19 cellular contexts compared by ENCODE assay signal in the genomic region with DNA sequence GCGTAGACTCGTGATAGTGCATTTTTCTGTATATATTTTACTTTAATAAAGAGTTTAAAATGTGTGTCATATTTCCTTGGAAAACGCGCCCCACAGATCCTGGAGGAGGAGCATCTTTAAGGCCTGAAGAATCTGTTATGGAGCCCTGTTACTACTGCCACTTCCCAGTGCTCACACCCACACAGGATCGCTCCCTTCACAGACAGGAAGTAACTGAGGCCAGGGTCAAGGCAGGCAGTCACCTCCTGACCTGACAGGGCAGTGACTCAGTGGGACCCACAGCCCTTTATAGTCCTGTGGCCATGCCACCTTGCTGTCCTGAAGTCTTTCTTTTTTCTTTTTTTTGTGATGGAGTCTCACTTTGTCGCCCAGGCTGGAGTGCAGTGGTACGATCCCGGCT. TPM values are rescaled to one million over a fixed set of nuclear protein-coding genes. Genes with fewer than 3 reads are reported as not detected.
DNase-seq lines count a peak whose midpoint lies in the region; ATAC-seq, FAIRE-seq and TF ChIP-seq lines count a peak whose summit lies in the region.
"Had no signal": no experiment of that assay in that cellular context is flagged by ENCODE, and none has a peak within 500 bp of the region (broad histone marks: within the 10 kb centered on the region; RNA-seq: fewer than 3 reads in every experiment).

No MANE protein-coding gene starts in this region.

- H3K27me3 Mint-ChIP-seq in H9 (ENCODE audit: low read depth): no peaks in the 10 kb centered on the region
- H3K27me3 Mint-ChIP-seq: CD4-positive, alpha-beta memory T cell; IgD-negative memory B cell had no signal

- no peak overlapping the region for H2BK5ac ChIP-seq in H9 (ENCODE audit: insufficient read length, low read length)

- H3K36me3 ChIP-seq in HepG2 (replicated peaks in 1 of 2; ENCODE audit: control insufficient read depth in 1 of 2, insufficient read depth in 2 of 2, low read length in 2 of 2) (peaks cover 38 to 100% of the 10 kb centered on the region in 2 experiments), upper lobe of right lung (peaks cover 32% of the 10 kb centered on the region)

- H2BK12ac ChIP-seq in H9 (ENCODE audit: insufficient read length, low read depth, low read length): no peak overlapping the region

- no peak overlapping the region for H4K8ac ChIP-seq in H9 (replicated peaks; ENCODE audit: insufficient read length, low read depth, low read length)

- POLR2A ChIA-PET in HepG2 (lab: Yijun Ruan, JAX): interaction anchor here (1.0 to 2.2 kb wide), 3 partner anchors 9 to 202 kb away, joined by 3 to 5 read pairs (median 3); partner anchors contain the start of gene RRBP1

- H3K4me2 ChIP-seq in H9 (ENCODE audit: insufficient read depth, insufficient read length, low read length) (no peak overlapping the region), HepG2 (ENCODE audit: low read depth, low read length) (no peak overlapping the region)

- H3K18ac ChIP-seq in H9 (ENCODE audit: insufficient read length, low read depth, low read length): no peak overlapping the region

- DNase-seq in H9 (no peak), coronary artery (ENCODE audit: low spot score) (peak; percentile 43), HepG2 (ENCODE audit: low spot score) (no peak), upper lobe of right lung (no peak), GM12891 (ENCODE audit: insufficient read length, low spot score) (no peak), mucosa of gallbladder (ENCODE audit: low spot score) (no peak), NCI-H2196 treated with DMSO at 0.1 percent for 48 hours (lab: John Stamatoyannopoulos, UW; ENCODE audit: unreplicated experiment) (no peak)
- DNase-seq: ACHN; CD4-positive, alpha-beta memory T cell; DMS79 treated with DMSO at 0.1 percent for 48 hours; EL; GOT3 had no signal

- TF ChIP-seq EP300 in HepG2 (IDR thresholded peaks at IDR 0.05; ENCODE audit: low read depth in 2 of 2, low read length in 2 of 2): no peak
- no peak for TF ChIP-seq EP300 in HepG2 (CRISPR knock-in tag; IDR thresholded peaks at IDR 0.05; ENCODE audit: borderline replicate concordance)

- no peak overlapping the region for H3K14ac ChIP-seq in H9 (ENCODE audit: insufficient read depth, low read length)

- H3K79me2 ChIP-seq in H9 (ENCODE audit: insufficient read depth, low read length): peaks cover 31% of the 10 kb centered on the region; the same call in 1 of the 2 replicates
- peaks cover 100% of the 10 kb centered on the region for H3K79me2 ChIP-seq in HepG2 (ENCODE audit: insufficient read depth, low read length)

- no peak overlapping the region for H3K4ac ChIP-seq in H9 (ENCODE audit: low read depth, low read length)

- H3K79me1 ChIP-seq in H9 (ENCODE audit: insufficient read depth, low read depth, low read length, poor library complexity, severe bottlenecking): peaks cover 20% of the 10 kb centered on the region

- in situ Hi-C loops in HepG2 (cut with HindIII; ENCODE audit: extremely low pct_ligation_motif_present, low pct_unique_long_range_greater_than_20kb): no loop called here

- H2BK120ac ChIP-seq in H9 (ENCODE audit: low read depth, low read length, poor library complexity, severe bottlenecking): no peak overlapping the region

- no peak overlapping the region for H2AK5ac ChIP-seq in H9 (ENCODE audit: insufficient read length, low read length)

- H3K27ac ChIP-seq in H9 (ENCODE audit: insufficient read length, low read depth, low read length) (no peak overlapping the region), coronary artery (no peak overlapping the region), HepG2 (ENCODE audit: extremely low read length, insufficient read depth, low read length) (no peak overlapping the region), upper lobe of right lung (no peak overlapping the region)
- H3K27ac ChIP-seq: BLaER1 treated with 17β-estradiol and CSF1 and Interleukin-3, amounts not matched to agents 10 nM and 100 nM had no signal

- no peak overlapping the region; a peak in 1 of 7 replicates for H3K27ac Mint-ChIP-seq in H9
- H3K27ac Mint-ChIP-seq: CD4-positive, alpha-beta memory T cell; IgD-negative memory B cell had no signal

- no peak for TF ChIP-seq RAD21 in HepG2 (CRISPR knock-in tag; IDR thresholded peaks at IDR 0.05)

- H2BK20ac ChIP-seq in H9 (ENCODE audit: low read depth, low read length, poor library complexity, severe bottlenecking): peak overlapping the region; percentile 26

- H3K9me3 ChIP-seq in H9 (ENCODE audit: control insufficient read depth, low read depth, low read length): no peaks in the 10 kb centered on the region
- no peaks in the 10 kb centered on the region for H3K9me3 ChIP-seq in HepG2 (ENCODE audit: low read length)
- no peaks in the 10 kb centered on the region for H3K9me3 ChIP-seq in upper lobe of right lung
- H3K9me3 ChIP-seq: HAP-1 had no signal

- H2AFZ ChIP-seq in H9 (ENCODE audit: low read length) (no peak overlapping the region), HepG2 (ENCODE audit: low read length) (no peak overlapping the region)

- H3K9me3 Mint-ChIP-seq in H9: no peaks in the 10 kb centered on the region
- H3K9me3 Mint-ChIP-seq: CD4-positive, alpha-beta memory T cell; IgD-negative memory B cell had no signal

- no peak overlapping the region for H3K56ac ChIP-seq in H9 (ENCODE audit: insufficient read length, low read depth, low read length)

- no peak overlapping the region for H4K5ac ChIP-seq in H9 (ENCODE audit: insufficient read length, low read depth, low read length)

- no peak for TF ChIP-seq POLR2A in HepG2 (IDR thresholded peaks at IDR 0.05; ENCODE audit: insufficient read depth in 1 of 2, low read depth in 2 of 2, low read length in 2 of 2)
- TF ChIP-seq POLR2A in GM12891 (IDR thresholded peaks at IDR 0.05; ENCODE audit: low read depth, low read length): no peak

- H3K27me3 ChIP-seq in H9 (ENCODE audit: insufficient read depth, low read length): no peaks in the 10 kb centered on the region
- H3K27me3 ChIP-seq in HepG2 (ENCODE audit: control insufficient read depth in 1 of 2, insufficient read depth in 2 of 2, low read length in 2 of 2): no peaks in the 10 kb centered on the region
- no peaks in the 10 kb centered on the region for H3K27me3 ChIP-seq in upper lobe of right lung
- H3K27me3 ChIP-seq: BLaER1 treated with 17β-estradiol and CSF1 and Interleukin-3, amounts not matched to agents 10 nM and 100 nM had no signal

- H3K4me3 ChIP-seq in coronary artery: no peak overlapping the region
- no peak overlapping the region for H3K4me3 ChIP-seq in HepG2 (replicated peaks in 1 of 3; ENCODE audit: insufficient read depth in 1 of 3, low read depth in 2 of 3, low read length in 3 of 3)
- H3K4me3 ChIP-seq in upper lobe of right lung: no peak overlapping the region
- H3K4me3 ChIP-seq: BLaER1 treated with 17β-estradiol and CSF1 and Interleukin-3, amounts not matched to agents 10 nM and 100 nM; HAP-1 had no signal

- H4K20me1 ChIP-seq in H9 (ENCODE audit: control insufficient read depth, insufficient read depth, insufficient read length) (no peaks in the 10 kb centered on the region), HepG2 (ENCODE audit: insufficient read depth, low read length) (peaks cover 99% of the 10 kb centered on the region)

- ATAC-seq in HepG2 (no peak), upper lobe of right lung (peak; percentile 62)

- no peak overlapping the region for H3T11ph ChIP-seq in H9 (ENCODE audit: low read length)

- peaks cover 5 to 27% (median 21%) of the 10 kb centered on the region in 3 experiments; a peak in 6 of 7 replicates for H3K36me3 Mint-ChIP-seq in H9 (ENCODE audit: insufficient read depth in 1 of 3, low read depth in 3 of 3)
- H3K36me3 Mint-ChIP-seq: IgD-negative memory B cell had no signal

- intact Hi-C loops in HepG2 (cut with micrococcal nuclease; ENCODE audit: unreplicated experiment): no loop called here
- intact Hi-C loops in upper lobe of right lung (cut with DNase I): no loop called here

- no peaks in the 10 kb centered on the region for H3K23me2 ChIP-seq in H9 (ENCODE audit: insufficient read length, low read depth, low read length, poor library complexity, severe bottlenecking)

- no peak overlapping the region for H3K4me3 Mint-ChIP-seq in H9
- H3K4me3 Mint-ChIP-seq: CD4-positive, alpha-beta memory T cell had no signal

- BruUV-seq in HepG2 (replicated peaks; lab: Mats Ljungman, UMichigan): no TSS peak

- WGBS in H9 (ENCODE audit: extremely low coverage, insufficient read length, low lambda C conversion rate): no CpG with 5 or more reads among the region's 8 CpGs
- 94% methylated on average over 8 of the region's 8 CpGs for WGBS in HepG2 (ENCODE audit: low lambda C conversion rate)

- CTCF ChIA-PET in HepG2 (lab: Yijun Ruan, JAX; ENCODE audit: low intra/inter-chr PET ratio, low total read pairs): no interaction called here

- TF ChIP-seq CTCF in H9 (conservative IDR thresholded peaks at IDR 0.05): no peak
- no peak for TF ChIP-seq CTCF in coronary artery (IDR thresholded peaks at IDR 0.05)
- no peak for TF ChIP-seq CTCF in HepG2 (CRISPR knock-in tag; IDR thresholded peaks at IDR 0.05)
- TF ChIP-seq CTCF in upper lobe of right lung (IDR thresholded peaks at IDR 0.05): no peak

- H3K23ac ChIP-seq in H9 (ENCODE audit: insufficient read length, low read depth, low read length): no peak overlapping the region

- peaks cover 2% of the 10 kb centered on the region; the same call in 1 of the 2 replicates for H3K4me1 ChIP-seq in H9 (ENCODE audit: insufficient read depth, low read length)
- H3K4me1 ChIP-seq in HepG2 (ENCODE audit: insufficient read depth, low read length): peaks cover 72% of the 10 kb centered on the region
- H3K4me1 ChIP-seq in upper lobe of right lung: peaks cover 50% of the 10 kb centered on the region

- no peak overlapping the region for H4K91ac ChIP-seq in H9 (ENCODE audit: insufficient read length, low read depth, low read length)

- no peak overlapping the region for H2BK15ac ChIP-seq in H9 (ENCODE audit: low read depth, low read length)

- H3K9ac ChIP-seq in H9 (ENCODE audit: extremely low read depth, insufficient read length, low read length): no peak overlapping the region
- H3K9ac ChIP-seq in HepG2 (ENCODE audit: insufficient read depth, low read depth, low read length): no peak overlapping the region
- H3K9ac ChIP-seq: BLaER1 treated with 17β-estradiol and CSF1 and Interleukin-3, amounts not matched to agents 10 nM and 100 nM had no signal

- H3K4me1 Mint-ChIP-seq in H9: peaks cover 15 to 25% of the 10 kb centered on the region in 2 experiments

- no peak for FAIRE-seq in HepG2 (lab: Jason Lieb, UNC)
- FAIRE-seq in GM12891 (lab: Jason Lieb, UNC): no peak
- FAIRE-seq: G401.6, GM12892 had no signal

RNA-seq across cellular contexts. Expression of gene RRBP1, which starts 9.0 kb away (rescaled TPM):
- 89.8 and 97.8 TPM in 2 replicates for total RNA-seq in H9 (2021)
- 97.1 and 222 TPM in 2 replicates for total RNA-seq in HepG2 (2016; rRNA removed; fragmentation: Illumina TruSeq; extraction: Trizol)
- 35.1 and 38.1 TPM in 2 replicates for total RNA-seq in HepG2 (2016; cell fraction: cytosol; rRNA removed; fragmentation: Illumina TruSeq; extraction: Trizol; ENCODE audit: low read depth)
- total RNA-seq in HepG2 (2016; cell fraction: insoluble cytoplasmic fraction; rRNA removed; fragmentation: Illumina TruSeq; extraction: Trizol): 75.4 and 223 TPM in 2 replicates
- 33.7 and 37.4 TPM in 2 replicates for total RNA-seq in HepG2 (2016; cell fraction: membrane; rRNA removed; fragmentation: Illumina TruSeq; extraction: Trizol)
- total RNA-seq in HepG2 (2016; cell fraction: nucleus; rRNA removed; fragmentation: Illumina TruSeq; extraction: Trizol): 254 and 316 TPM in 2 replicates
- 150 and 195 TPM in 2 replicates for polyA plus RNA-seq in HepG2 (2011; rRNA removed)
- polyA plus RNA-seq in HepG2 (2011; cell fraction: cytosol; rRNA removed): 97.1 and 99.8 TPM in 2 replicates
- polyA plus RNA-seq in HepG2 (2011; cell fraction: nucleus; rRNA removed): 402 and 429 TPM in 2 replicates
- polyA plus RNA-seq in HepG2 (2012): 190 and 218 TPM in 2 replicates
- 14.1 and 14.3 TPM in 2 replicates for polyA plus RNA-seq in HepG2 (2016; cell fraction: cytosol; fragmentation: Illumina TruSeq; extraction: Trizol; ENCODE audit: low read depth)
- polyA plus RNA-seq in HepG2 (2016; cell fraction: insoluble cytoplasmic fraction; fragmentation: Illumina TruSeq; extraction: Trizol; ENCODE audit: low read depth): 67.5 and 88.2 TPM in 2 replicates
- 15.3 and 18.4 TPM in 2 replicates for polyA plus RNA-seq in HepG2 (2016; cell fraction: membrane; fragmentation: Illumina TruSeq; extraction: Trizol; ENCODE audit: low read depth)
- 548 and 573 TPM in 2 replicates for polyA plus RNA-seq in HepG2 (2016; cell fraction: nucleus; fragmentation: Illumina TruSeq; extraction: Trizol; ENCODE audit: insufficient read depth, low read depth)
- 18.3 and 157 TPM in 2 replicates for polyA minus RNA-seq in HepG2 (2011; rRNA and poly(A)+ RNA removed; ENCODE audit: low replicate concordance)
- polyA minus RNA-seq in HepG2 (2011; cell fraction: cytosol; rRNA and poly(A)+ RNA removed): 155 and 192 TPM in 2 replicates
- 198 and 205 TPM in 2 replicates for polyA minus RNA-seq in HepG2 (2011; cell fraction: nucleus; rRNA and poly(A)+ RNA removed)
- total RNA-seq in upper lobe of right lung: 166 TPM
- 32.6 TPM for polyA plus RNA-seq in GM12891 (2012; ENCODE audit: low read depth, missing spikeins)
- total RNA-seq in mucosa of gallbladder: 355 TPM

RNA-seq across cellular contexts. Expression of gene BANF2, which starts 26.7 kb away (rescaled TPM):
- total RNA-seq in H9 (2021) (not detected in 2 replicates), HepG2 (2016; rRNA removed; fragmentation: Illumina TruSeq; extraction: Trizol) (0.35 TPM in 1 of 2 replicates, not detected in the other), upper lobe of right lung (not detected), mucosa of gallbladder (not detected)
- 0.53 TPM in 1 of 2 replicates, not detected in the other for total RNA-seq in HepG2 (2016; cell fraction: cytosol; rRNA removed; fragmentation: Illumina TruSeq; extraction: Trizol; ENCODE audit: low read depth)
- not detected in 2 replicates for total RNA-seq in HepG2 (2016; cell fraction: insoluble cytoplasmic fraction; rRNA removed; fragmentation: Illumina TruSeq; extraction: Trizol)
- total RNA-seq in HepG2 (2016; cell fraction: membrane; rRNA removed; fragmentation: Illumina TruSeq; extraction: Trizol): not detected in 2 replicates
- total RNA-seq in HepG2 (2016; cell fraction: nucleus; rRNA removed; fragmentation: Illumina TruSeq; extraction: Trizol): not detected in 2 replicates
- not detected in 2 replicates for polyA plus RNA-seq in HepG2 (2011; rRNA removed)
- polyA plus RNA-seq in HepG2 (2011; cell fraction: cytosol; rRNA removed): not detected in 2 replicates
- not detected in 2 replicates for polyA plus RNA-seq in HepG2 (2011; cell fraction: nucleus; rRNA removed)
- not detected in 2 replicates for polyA plus RNA-seq in HepG2 (2012)
- not detected in 2 replicates for polyA plus RNA-seq in HepG2 (2016; cell fraction: cytosol; fragmentation: Illumina TruSeq; extraction: Trizol; ENCODE audit: low read depth)
- not detected in 2 replicates for polyA plus RNA-seq in HepG2 (2016; cell fraction: insoluble cytoplasmic fraction; fragmentation: Illumina TruSeq; extraction: Trizol; ENCODE audit: low read depth)
- not detected in 2 replicates for polyA plus RNA-seq in HepG2 (2016; cell fraction: membrane; fragmentation: Illumina TruSeq; extraction: Trizol; ENCODE audit: low read depth)
- not detected in 2 replicates for polyA plus RNA-seq in HepG2 (2016; cell fraction: nucleus; fragmentation: Illumina TruSeq; extraction: Trizol; ENCODE audit: insufficient read depth, low read depth)
- polyA minus RNA-seq in HepG2 (2011; rRNA and poly(A)+ RNA removed; ENCODE audit: low replicate concordance): not detected in 2 replicates
- not detected in 2 replicates for polyA minus RNA-seq in HepG2 (2011; cell fraction: cytosol; rRNA and poly(A)+ RNA removed)
- not detected in 2 replicates for polyA minus RNA-seq in HepG2 (2011; cell fraction: nucleus; rRNA and poly(A)+ RNA removed)
- polyA plus RNA-seq in GM12891 (2012; ENCODE audit: low read depth, missing spikeins): not detected
- total RNA-seq: A172; CD4-positive, alpha-beta memory T cell; HT-29 had no signal
- polyA plus RNA-seq: CD4-positive, alpha-beta memory T cell; IgD-negative memory B cell had no signal
